In the genomic region with DNA sequence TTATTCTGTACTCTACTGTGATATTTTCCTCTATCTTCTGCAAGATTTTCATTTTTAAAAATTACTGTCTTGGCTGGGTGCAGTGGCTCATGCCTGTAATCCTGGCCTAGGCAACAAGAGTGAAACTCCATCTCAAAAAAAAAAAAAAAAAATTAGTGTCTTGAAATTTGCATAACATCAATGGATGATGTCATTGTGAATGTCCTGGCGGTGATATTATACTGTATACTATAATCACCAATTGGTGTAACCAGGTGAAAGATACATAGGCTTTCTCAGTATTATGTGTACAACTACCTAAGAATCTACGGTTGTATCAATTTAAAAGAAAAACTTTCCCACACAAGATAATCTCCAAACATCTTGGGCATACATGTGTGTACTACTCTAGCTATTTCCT, we compare ENCODE assay signal across 11 cellular contexts. TPM values are rescaled to one million over a fixed set of nuclear protein-coding genes. Genes with fewer than 3 reads are reported as not detected.
A peak's percentile ranks its signal among the peaks of the same experiment; 100 is the strongest.
DNase-seq lines count a peak whose midpoint lies in the region; ATAC-seq and TF ChIP-seq lines count a peak whose summit lies in the region.
"Had no signal": no experiment of that assay in that cellular context is flagged by ENCODE, and none has a peak within 500 bp of the region (broad histone marks: within the 10 kb centered on the region; RNA-seq: fewer than 3 reads in every experiment).

No MANE protein-coding gene starts in this region.

- H3K36me3 ChIP-seq in OCI-LY7 (ENCODE audit: insufficient read depth, low read length): peaks cover 4% of the 10 kb centered on the region; the same call in 1 of the 2 replicates

- H3K4me2 ChIP-seq in OCI-LY7 (ENCODE audit: low read length): peak overlapping the region; percentile 24; the same call in 1 of the 2 replicates

- H2AFZ ChIP-seq in OCI-LY7 (ENCODE audit: low read length): no peak overlapping the region

- POLR2A ChIA-PET in OCI-LY7 (lab: Charles Lee): no interaction called here

- DNase-seq in activated CD4-positive, CD25-positive, alpha-beta regulatory T cell (lab: John Stamatoyannopoulos, UW): no peak
- DNase-seq in OCI-LY7 (ENCODE audit: low spot score) (no peak), GOT3 (lab: John Stamatoyannopoulos, UW) (no peak), A172 (ENCODE audit: low spot score) (no peak)
- DNase-seq in central memory CD8-positive, alpha-beta T cell (ENCODE audit: low spot score in 2 of 2): no peak
- DNase-seq: amniotic stem cell; NCI-H510A; stimulated activated CD4-positive, alpha-beta T cell treated with anti-CD3 and anti-CD28 coated beads, Interleukin-4, amount 100 ng/mL, for 4 hours had no signal

- H3K27ac ChIP-seq in OCI-LY7 (ENCODE audit: low read depth, low read length, poor library complexity, severe bottlenecking): no peak overlapping the region

- H3K4me1 Mint-ChIP-seq in central memory CD8-positive, alpha-beta T cell: peaks cover 25% of the 10 kb centered on the region
- peaks cover 13% of the 10 kb centered on the region for H3K4me1 Mint-ChIP-seq in stimulated activated memory B cell treated with anti-CD40 and anti-IgM and Interleukin-4, amounts not matched to agents 10 μg/mL and 1 μg/mL and 100 μg/mL, for 72 hours

- H3K9me3 Mint-ChIP-seq in central memory CD8-positive, alpha-beta T cell: no peaks in the 10 kb centered on the region
- peaks cover 3% of the 10 kb centered on the region for H3K9me3 Mint-ChIP-seq in stimulated activated memory B cell treated with anti-CD40 and anti-IgM and Interleukin-4, amounts not matched to agents 10 μg/mL and 1 μg/mL and 100 μg/mL, for 72 hours

- H3K27me3 Mint-ChIP-seq in central memory CD8-positive, alpha-beta T cell: no peaks in the 10 kb centered on the region
- no peaks in the 10 kb centered on the region for H3K27me3 Mint-ChIP-seq in stimulated activated memory B cell treated with anti-CD40 and anti-IgM and Interleukin-4, amounts not matched to agents 10 μg/mL and 1 μg/mL and 100 μg/mL, for 72 hours

- H3K4me1 ChIP-seq in OCI-LY7 (ENCODE audit: insufficient read depth, low read length, poor library complexity, severe bottlenecking): no peaks in the 10 kb centered on the region

- H4K20me1 ChIP-seq in OCI-LY7 (ENCODE audit: insufficient read depth, low read length): no peaks in the 10 kb centered on the region

- no peaks in the 10 kb centered on the region for H3K79me2 ChIP-seq in OCI-LY7 (ENCODE audit: insufficient read depth, low read depth, low read length)

- TF ChIP-seq CTCF in OCI-LY7 (conservative IDR thresholded peaks at IDR 0.05; ENCODE audit: low read length): no peak

- peak overlapping the region; percentile 95 for H3K4me3 Mint-ChIP-seq in central memory CD8-positive, alpha-beta T cell
- H3K4me3 Mint-ChIP-seq in stimulated activated memory B cell treated with anti-CD40 and anti-IgM and Interleukin-4, amounts not matched to agents 10 μg/mL and 1 μg/mL and 100 μg/mL, for 72 hours: peak overlapping the region; percentile 92

- CTCF ChIA-PET in OCI-LY7 (lab: Charles Lee; ENCODE audit: unreplicated experiment): no interaction called here

- H3K27ac Mint-ChIP-seq in central memory CD8-positive, alpha-beta T cell (ENCODE audit: low read depth): peak overlapping the region; percentile 100
- peak overlapping the region; percentile 96 for H3K27ac Mint-ChIP-seq in stimulated activated memory B cell treated with anti-CD40 and anti-IgM and Interleukin-4, amounts not matched to agents 10 μg/mL and 1 μg/mL and 100 μg/mL, for 72 hours

- no peaks in the 10 kb centered on the region for H3K9me3 ChIP-seq in OCI-LY7 (ENCODE audit: low read length)

- BruUV-seq in OCI-LY7 (replicated peaks; lab: Mats Ljungman, UMichigan): no TSS peak

- peak; percentile 59 to 61 for ATAC-seq in activated CD4-positive, CD25-positive, alpha-beta regulatory T cell treated with anti-CD3 and anti-CD28 coated beads, Interleukin-2, amount 50 U/mL, for 24 hours
- no peak for ATAC-seq in central memory CD8-positive, alpha-beta T cell (replicated peaks; ENCODE audit: extremely low read depth, poor library complexity, severe bottlenecking)
- no peak for ATAC-seq in stimulated activated memory B cell treated with anti-CD40 and anti-IgM and Interleukin-4, amounts not matched to agents 10 μg/mL and 1 μg/mL and 100 μg/mL, for 72 hours
- ATAC-seq in HG03095 (IDR thresholded peaks at IDR 0.05; ENCODE audit: unreplicated experiment): no peak

- peaks cover 42% of the 10 kb centered on the region for H3K36me3 Mint-ChIP-seq in central memory CD8-positive, alpha-beta T cell (ENCODE audit: insufficient read depth)
- H3K36me3 Mint-ChIP-seq in stimulated activated memory B cell treated with anti-CD40 and anti-IgM and Interleukin-4, amounts not matched to agents 10 μg/mL and 1 μg/mL and 100 μg/mL, for 72 hours: peaks cover 42% of the 10 kb centered on the region

- H3K9me2 ChIP-seq in OCI-LY7 (ENCODE audit: insufficient read depth, low read length): no peaks in the 10 kb centered on the region

- intact Hi-C loops in OCI-LY7 (cut with micrococcal nuclease; ENCODE audit: unreplicated experiment): no loop called here

- H3K4me3 ChIP-seq in OCI-LY7 (ENCODE audit: low read depth, low read length, poor library complexity, severe bottlenecking): no peak overlapping the region

RNA-seq across cellular contexts. Expression of a gene that starts 15.2 kb away (rescaled TPM):
- total RNA-seq in OCI-LY7 (2014; rRNA removed; shearing (Covaris generic)): 12.3 and 16.2 TPM in 2 replicates
- total RNA-seq in OCI-LY7 (2022): 23.7 and 26.3 TPM in 2 replicates
- total RNA-seq in A172 (2014; rRNA removed; shearing (Covaris generic)): 6.2 and 9.8 TPM in 2 replicates

Comparison
In these comparisons a context has a peak if more than half of its experiments do, and no peak if none do; other contexts are left out.
1. ATAC-seq: peak in activated CD4-positive, CD25-positive, alpha-beta regulatory T cell treated with anti-CD3 and anti-CD28 coated beads, Interleukin-2, amount 50 U/mL, for 24 hours (2 of 2); none in central memory CD8-positive, alpha-beta T cell (single experiment), stimulated activated memory B cell treated with anti-CD40 and anti-IgM and Interleukin-4, amounts not matched to agents 10 μg/mL and 1 μg/mL and 100 μg/mL, for 72 hours (single experiment) and HG03095 (single experiment).